In the genomic region with DNA sequence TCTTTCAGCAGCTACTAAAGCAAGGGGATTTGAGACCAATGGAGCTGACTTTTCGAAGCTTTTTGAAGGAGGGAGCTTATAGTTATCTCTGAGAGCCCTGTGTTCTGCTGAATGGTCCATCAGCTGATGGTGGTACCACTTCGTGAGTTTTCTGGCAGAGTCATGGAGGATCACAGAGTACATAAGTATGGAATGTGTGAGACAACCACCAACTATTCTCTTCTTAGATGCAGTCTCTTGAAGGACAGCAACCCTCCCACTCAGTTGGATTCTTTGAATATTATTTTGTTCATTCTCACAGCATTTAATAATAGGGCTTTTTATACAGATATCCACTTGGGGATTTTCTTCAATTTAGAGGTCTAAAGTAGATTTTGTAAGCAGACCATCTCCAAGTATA, we compare ENCODE assay signal across 22 cellular contexts.
DNase-seq lines count a peak whose midpoint lies in the region; ATAC-seq and TF ChIP-seq lines count a peak whose summit lies in the region.
"Had no signal": no experiment of that assay in that cellular context is flagged by ENCODE, and none has a peak within 500 bp of the region (broad histone marks: within the 10 kb centered on the region; RNA-seq: fewer than 3 reads in every experiment).

No MANE protein-coding gene starts in this region.

- H3K9me3 ChIP-seq in IMR-90 (ENCODE audit: control insufficient read depth, insufficient read depth, low read length): peaks cover 8% of the 10 kb centered on the region

- peak overlapping the region; percentile 69 for H3K4ac ChIP-seq in IMR-90 (ENCODE audit: low read depth, low read length)

- H2AK5ac ChIP-seq in IMR-90 (ENCODE audit: low read depth, low read length): peak overlapping the region; percentile 92; the same call in 1 of the 2 replicates

- H3K14ac ChIP-seq in IMR-90 (replicated peaks; ENCODE audit: low read depth, low read length): peak overlapping the region; percentile 82

- intact Hi-C loops in IMR-90 (cut with micrococcal nuclease): no loop called here

- H3K4me1 Mint-ChIP-seq in chondrocyte (ENCODE audit: low read depth): peaks cover 40% of the 10 kb centered on the region
- H3K4me1 Mint-ChIP-seq in effector memory CD8-positive, alpha-beta T cell (ENCODE audit: low read depth in 2 of 2): no peaks in the 10 kb centered on the region
- H3K4me1 Mint-ChIP-seq: activated CD4-positive, alpha-beta T cell treated with anti-CD3 and anti-CD28 coated beads for 36 hours; natural killer cell; T-cell had no signal

- TF ChIP-seq POLR2A in IMR-90 (IDR thresholded peaks at IDR 0.05; ENCODE audit: low read depth, low read length): no peak

- TF ChIP-seq CTCF in IMR-90 (conservative IDR thresholded peaks at IDR 0.05; ENCODE audit: low read depth, low read length) (no peak), chondrocyte (IDR thresholded peaks at IDR 0.05) (no peak)

- H4K91ac ChIP-seq in IMR-90 (ENCODE audit: insufficient read depth, low read depth, low read length): peak overlapping the region; percentile 93

- peak overlapping the region; percentile 93 for H3K18ac ChIP-seq in IMR-90 (ENCODE audit: low read depth, low read length)

- H2BK120ac ChIP-seq in IMR-90 (ENCODE audit: low read depth, low read length): peak overlapping the region; percentile 87

- ATAC-seq in IMR-90 (ENCODE audit: low read depth) (peak; percentile 99), GM18519 (IDR thresholded peaks at IDR 0.05; ENCODE audit: low FRiP score, unreplicated experiment) (no peak)
- ATAC-seq in effector memory CD8-positive, alpha-beta T cell (replicated peaks): no peak
- ATAC-seq in activated naive CD4-positive, alpha-beta T cell treated with anti-CD3 and anti-CD28 coated beads, Interleukin-2, amount 50 U/mL, for 72 hours: no peak
- ATAC-seq: activated CD4-positive, alpha-beta T cell treated with anti-CD3 and anti-CD28 coated beads for 36 hours; natural killer cell; PC-3; T-cell had no signal

- H3K27ac Mint-ChIP-seq in chondrocyte (ENCODE audit: unreplicated experiment): peak overlapping the region; percentile 64
- no peak overlapping the region for H3K27ac Mint-ChIP-seq in effector memory CD8-positive, alpha-beta T cell
- no peak overlapping the region for H3K27ac Mint-ChIP-seq in activated naive CD4-positive, alpha-beta T cell treated with anti-CD3 and anti-CD28 coated beads, Interleukin-2, amount 50 U/mL, for 72 hours
- H3K27ac Mint-ChIP-seq: activated CD4-positive, alpha-beta T cell treated with anti-CD3 and anti-CD28 coated beads for 36 hours; activated naive CD8-positive, alpha-beta T cell; natural killer cell; T-cell had no signal

- no peak overlapping the region for H3K9ac ChIP-seq in IMR-90 (ENCODE audit: low read depth, low read length)

- H3K9me3 Mint-ChIP-seq in chondrocyte (ENCODE audit: low read depth): peaks cover 19% of the 10 kb centered on the region
- peaks cover 0 to 6% of the 10 kb centered on the region in 2 donors for H3K9me3 Mint-ChIP-seq in effector memory CD8-positive, alpha-beta T cell
- peaks cover 7 to 16% of the 10 kb centered on the region in 2 donors for H3K9me3 Mint-ChIP-seq in activated naive CD4-positive, alpha-beta T cell treated with anti-CD3 and anti-CD28 coated beads, Interleukin-2, amount 50 U/mL, for 72 hours

- H3K27ac ChIP-seq in IMR-90 (ENCODE audit: insufficient read depth, low read length): peak overlapping the region; percentile 57; the same call in 1 of the 2 replicates
- H3K27ac ChIP-seq: dorsolateral prefrontal cortex, HL-60 had no signal

- peak overlapping the region; percentile 89 for H4K5ac ChIP-seq in IMR-90 (ENCODE audit: low read depth, low read length)

- 60% methylated on average over 1 of the region's 2 CpGs; no CpG with 5 or more reads in 1 of the 2 experiments for WGBS in IMR-90 (ENCODE audit: extremely low coverage in 2 of 2, insufficient read length in 1 of 2), 2 experiments

- peak overlapping the region; percentile 60 for H2AK9ac ChIP-seq in IMR-90 (replicated peaks; ENCODE audit: low read depth, low read length, poor library complexity)

- peak overlapping the region; percentile 35; the same call in 1 of the 2 replicates for H3K4me2 ChIP-seq in IMR-90 (ENCODE audit: low read depth, low read length)

- peak overlapping the region; percentile 83 for H2AFZ ChIP-seq in IMR-90 (replicated peaks; ENCODE audit: low read length, poor library complexity)

- H4K8ac ChIP-seq in IMR-90 (ENCODE audit: low read depth in 2 of 2, low read length in 2 of 2): peak overlapping the region in 1 of 2 experiments; percentile 83; a peak in 3 of 4 replicates

- no peak overlapping the region for H3K23ac ChIP-seq in IMR-90 (ENCODE audit: low read depth, low read length)

- no peak overlapping the region for H3K4me3 Mint-ChIP-seq in chondrocyte (ENCODE audit: unreplicated experiment)
- H3K4me3 Mint-ChIP-seq in effector memory CD8-positive, alpha-beta T cell: no peak overlapping the region
- H3K4me3 Mint-ChIP-seq: activated CD4-positive, alpha-beta T cell treated with anti-CD3 and anti-CD28 coated beads for 36 hours; activated naive CD8-positive, alpha-beta T cell; natural killer cell; T-cell had no signal

- no peak for TF ChIP-seq RAD21 in IMR-90 (IDR thresholded peaks at IDR 0.05; ENCODE audit: low read length)

- POLR2A ChIA-PET in IMR-90 (lab: Charles Lee; ENCODE audit: unreplicated experiment): no interaction called here

- H3K9me1 ChIP-seq in IMR-90 (ENCODE audit: insufficient read depth, low read length): 0 out of 2 replicates have a peak, but pooled peaks cover 4% of the 10 kb centered on the region

- dilution Hi-C loops in IMR-90 (cut with HindIII; ENCODE audit: low sequenced_read_pairs, unreplicated experiment): no loop called here

- H3K36me3 ChIP-seq in IMR-90 (ENCODE audit: control insufficient read depth, insufficient read depth, low read length): no peaks in the 10 kb centered on the region

- H2BK15ac ChIP-seq in IMR-90 (ENCODE audit: low read depth, low read length): peak overlapping the region; percentile 82; the same call in 2 of the 3 replicates

- H3K4me3 ChIP-seq in IMR-90 (ENCODE audit: insufficient read depth, low read depth, low read length): no peak overlapping the region
- H3K4me3 ChIP-seq: dorsolateral prefrontal cortex had no signal

- in situ Hi-C loops in IMR-90 (cut with MboI; ENCODE audit: low sequenced_read_pairs): no loop called here

- H4K20me1 ChIP-seq in IMR-90 (ENCODE audit: insufficient read depth, low read length): no peaks in the 10 kb centered on the region

- BruUV-seq in IMR-90 (replicated peaks; lab: Mats Ljungman, UMichigan): no TSS peak

- peak; percentile 79 for DNase-seq in AG20443 (ENCODE audit: low spot score)
- DNase-seq in IMR-90: peak; percentile 95
- DNase-seq in chondrocyte (ENCODE audit: low spot score): no peak
- DNase-seq in non-pigmented ciliary epithelial cell (ENCODE audit: low read depth): peak; percentile 51
- DNase-seq in effector memory CD8-positive, alpha-beta T cell: no peak
- DNase-seq in stimulated activated CD4-positive, alpha-beta T cell treated with anti-CD3 and anti-CD28 coated beads, Interleukin-12 subunit alpha, Interleukin-12 subunit beta, amount 100 ng/mL, for 4 hours: no peak
- DNase-seq in activated naive CD4-positive, alpha-beta T cell treated with anti-CD3 and anti-CD28 coated beads, Interleukin-2, amount 50 U/mL, for 72 hours (ENCODE audit: low spot score in 2 of 2): no peak
- DNase-seq: activated CD4-positive, alpha-beta T cell treated with anti-CD3 and anti-CD28 coated beads for 36 hours; AML-193; Calu3; dorsolateral prefrontal cortex; mesendoderm; natural killer cell; PC-3; posterior cingulate gyrus; SHP77; stimulated activated CD4-positive, alpha-beta T cell treated with anti-CD3 and anti-CD28 coated beads, Interleukin-1b, Interleukin-23, amount 100 ng/mL, for 48 hours; stimulated activated naive CD4-positive, alpha-beta T cell; T-cell had no signal

- H3K27me3 ChIP-seq in IMR-90 (ENCODE audit: control insufficient read depth, insufficient read depth, low read length): no peaks in the 10 kb centered on the region
- H3K27me3 ChIP-seq: dorsolateral prefrontal cortex had no signal

- no peaks in the 10 kb centered on the region for H3K79me1 ChIP-seq in IMR-90 (ENCODE audit: low read depth in 1 of 2, low read length in 2 of 2)

- H2BK20ac ChIP-seq in IMR-90 (ENCODE audit: low read depth, low read length): peak overlapping the region; percentile 97

- peaks cover 19% of the 10 kb centered on the region for H3K36me3 Mint-ChIP-seq in chondrocyte (ENCODE audit: low read depth)
- no peaks in the 10 kb centered on the region for H3K36me3 Mint-ChIP-seq in effector memory CD8-positive, alpha-beta T cell (ENCODE audit: insufficient read depth)
- no peaks in the 10 kb centered on the region for H3K36me3 Mint-ChIP-seq in activated naive CD4-positive, alpha-beta T cell treated with anti-CD3 and anti-CD28 coated beads, Interleukin-2, amount 50 U/mL, for 72 hours
- H3K36me3 Mint-ChIP-seq: natural killer cell, T-cell had no signal

- H3K27me3 Mint-ChIP-seq in chondrocyte (ENCODE audit: low read depth): no peaks in the 10 kb centered on the region
- H3K27me3 Mint-ChIP-seq in effector memory CD8-positive, alpha-beta T cell: peaks cover 30 to 35% of the 10 kb centered on the region in 2 donors

- H3K4me1 ChIP-seq in IMR-90 (ENCODE audit: control insufficient read depth, insufficient read depth, low read length): peaks cover 6% of the 10 kb centered on the region

- CTCF ChIA-PET in IMR-90 (lab: Yijun Ruan, JAX): interaction anchor here (1.7 kb wide), 1 partner anchor 14 kb away, joined by 7 read pairs; no protein-coding TSS in a partner anchor

- H2BK5ac ChIP-seq in IMR-90 (ENCODE audit: low read depth, low read length, poor library complexity, severe bottlenecking): peak overlapping the region; percentile 86

- H3K56ac ChIP-seq in IMR-90 (ENCODE audit: extremely low read depth, insufficient read depth, low read length): no peak overlapping the region

TF ChIP-seq in IMR-90, 13 proteins besides CTCF, POLR2A, EP300 and RAD21 (continues in another document):
- TF ChIP-seq CHD1 (IDR thresholded peaks at IDR 0.05; ENCODE audit: low read depth, low read length) (no peak), NFE2L2 (IDR thresholded peaks at IDR 0.05; ENCODE audit: low read depth, low read length) (peak; percentile 58; the same call in 1 of the 2 replicates), FOS (IDR thresholded peaks at IDR 0.05; ENCODE audit: low read depth, low read length) (no peak), RCOR1 (IDR thresholded peaks at IDR 0.05; ENCODE audit: insufficient replicate concordance, low read length) (no peak), MAFK (IDR thresholded peaks at IDR 0.05; ENCODE audit: low read depth, low read length) (no peak)
- TF ChIP-seq, protein P1, sequence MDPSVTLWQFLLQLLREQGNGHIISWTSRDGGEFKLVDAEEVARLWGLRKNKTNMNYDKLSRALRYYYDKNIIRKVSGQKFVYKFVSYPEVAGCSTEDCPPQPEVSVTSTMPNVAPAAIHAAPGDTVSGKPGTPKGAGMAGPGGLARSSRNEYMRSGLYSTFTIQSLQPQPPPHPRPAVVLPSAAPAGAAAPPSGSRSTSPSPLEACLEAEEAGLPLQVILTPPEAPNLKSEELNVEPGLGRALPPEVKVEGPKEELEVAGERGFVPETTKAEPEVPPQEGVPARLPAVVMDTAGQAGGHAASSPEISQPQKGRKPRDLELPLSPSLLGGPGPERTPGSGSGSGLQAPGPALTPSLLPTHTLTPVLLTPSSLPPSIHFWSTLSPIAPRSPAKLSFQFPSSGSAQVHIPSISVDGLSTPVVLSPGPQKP (IDR thresholded peaks at IDR 0.05; ENCODE audit: borderline replicate concordance, low read depth, low read length): no peak

Comparison
In these comparisons a context has a peak if more than half of its experiments do, and no peak if none do; other contexts are left out.
1. DNase-seq: peak in AG20443 (single experiment), IMR-90 (single experiment) and non-pigmented ciliary epithelial cell (single experiment); none in chondrocyte (single experiment), effector memory CD8-positive, alpha-beta T cell (0 of 3), stimulated activated CD4-positive, alpha-beta T cell treated with anti-CD3 and anti-CD28 coated beads, Interleukin-12 subunit alpha, Interleukin-12 subunit beta, amount 100 ng/mL, for 4 hours (single experiment) and activated naive CD4-positive, alpha-beta T cell treated with anti-CD3 and anti-CD28 coated beads, Interleukin-2, amount 50 U/mL, for 72 hours (0 of 2).